In the genomic region with DNA sequence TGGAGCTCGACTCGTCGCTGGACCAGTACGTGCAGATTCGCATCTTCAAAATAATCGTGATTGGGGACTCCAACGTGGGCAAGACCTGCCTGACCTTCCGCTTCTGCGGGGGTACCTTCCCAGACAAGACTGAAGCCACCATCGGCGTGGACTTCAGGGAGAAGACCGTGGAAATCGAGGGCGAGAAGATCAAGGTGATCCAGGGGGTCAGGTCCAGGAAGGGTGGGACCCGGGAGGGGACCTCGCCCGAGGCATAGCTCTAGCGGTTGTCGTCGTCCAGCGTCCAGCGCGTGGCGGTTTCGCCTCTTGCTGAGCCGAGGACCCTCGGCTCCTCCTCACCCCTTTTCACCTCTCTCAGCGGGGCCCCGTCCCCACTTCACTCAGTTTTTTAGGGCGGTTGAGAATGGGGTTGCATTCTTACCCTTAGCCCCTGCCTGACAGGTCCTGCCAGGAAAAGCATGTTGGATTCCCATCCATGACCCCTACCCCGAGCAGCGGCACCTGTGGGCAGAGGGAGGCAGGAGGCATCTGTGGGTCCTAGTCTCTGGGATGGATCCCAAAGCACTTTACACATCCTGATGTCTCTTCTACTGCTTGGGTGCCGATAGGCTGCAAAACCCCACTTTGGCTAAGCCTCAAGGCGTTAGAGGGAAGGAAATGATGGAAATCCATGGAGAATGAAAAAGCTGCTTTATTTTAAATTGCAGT, we compare ENCODE assay signal across 8 cellular contexts. TPM values are rescaled to one million over a fixed set of nuclear protein-coding genes. Genes with fewer than 3 reads are reported as not detected.
DNase-seq lines count a peak whose midpoint lies in the region; ATAC-seq, FAIRE-seq and TF ChIP-seq lines count a peak whose summit lies in the region.

No MANE protein-coding gene starts in this region.

- H3K36me3 Mint-ChIP-seq in activated CD8-positive, alpha-beta memory T cell treated with anti-CD3 and anti-CD28 coated beads, Interleukin-2, amount 10 ng/mL, durations not matched to agents 7 days and 5 days = peaks cover 27% of the 10 kb centered on the region
- H3K36me3 Mint-ChIP-seq in activated naive CD8-positive, alpha-beta T cell = no peaks in the 10 kb centered on the region

- no peak for ATAC-seq in activated CD8-positive, alpha-beta memory T cell treated with anti-CD3 and anti-CD28 coated beads, Interleukin-2, amount 10 ng/mL, durations not matched to agents 7 days and 5 days
- ATAC-seq in left lung (no peak), GM18868 (IDR thresholded peaks at IDR 0.05; ENCODE audit: unreplicated experiment) (no peak)

- H3K4me1 ChIP-seq in left lung = peaks cover 0 to 23% of the 10 kb centered on the region in 2 donors

- H3K9me3 ChIP-seq in left lung = no peaks in the 10 kb centered on the region

- peak overlapping the region; percentile 92 for H3K4me3 Mint-ChIP-seq in activated CD8-positive, alpha-beta memory T cell treated with anti-CD3 and anti-CD28 coated beads, Interleukin-2, amount 10 ng/mL, durations not matched to agents 7 days and 5 days
- H3K4me3 Mint-ChIP-seq in activated naive CD8-positive, alpha-beta T cell = peak overlapping the region; percentile 93

- H3K27me3 ChIP-seq in left lung = peaks cover 0 to 5% of the 10 kb centered on the region in 2 donors

- peak overlapping the region; percentile 32 to 49 for H3K4me3 ChIP-seq in left lung

- CTCF ChIA-PET in activated CD8-positive, alpha-beta memory T cell treated with anti-CD3 and anti-CD28 coated beads, Interleukin-2, amount 10 ng/mL, durations not matched to agents 7 days and 5 days (lab: Charles Lee) = interaction anchor here (0.7 to 5.6 kb wide), 6 partner anchors 13 to 91 kb away, joined by 3 to 30 read pairs (median 4); no protein-coding TSS in a partner anchor

- H3K27ac ChIP-seq in left lung = peak overlapping the region; percentile 70 to 78
- peak overlapping the region; percentile 93 for H3K27ac ChIP-seq in temporal lobe (ENCODE audit: low read depth, low read length)

- H3K36me3 ChIP-seq in left lung = no peaks in the 10 kb centered on the region

- peaks cover 37% of the 10 kb centered on the region for H3K4me1 Mint-ChIP-seq in activated CD8-positive, alpha-beta memory T cell treated with anti-CD3 and anti-CD28 coated beads, Interleukin-2, amount 10 ng/mL, durations not matched to agents 7 days and 5 days
- peaks cover 44% of the 10 kb centered on the region for H3K4me1 Mint-ChIP-seq in activated naive CD8-positive, alpha-beta T cell (ENCODE audit: low read depth)

- intact Hi-C loops in left lung (cut with DNase I) = loop anchor here in 1 of 2 donors (10.0 kb wide), 1 partner anchor 97 kb away; no protein-coding TSS in a partner anchor

- no peaks in the 10 kb centered on the region for H3K27me3 Mint-ChIP-seq in activated CD8-positive, alpha-beta memory T cell treated with anti-CD3 and anti-CD28 coated beads, Interleukin-2, amount 10 ng/mL, durations not matched to agents 7 days and 5 days
- no peaks in the 10 kb centered on the region for H3K27me3 Mint-ChIP-seq in activated naive CD8-positive, alpha-beta T cell

- peak; percentile 43 for DNase-seq in activated CD8-positive, alpha-beta memory T cell treated with anti-CD3 and anti-CD28 coated beads, Interleukin-2, amount 10 ng/mL, durations not matched to agents 7 days and 5 days
- DNase-seq in activated CD8-positive, alpha-beta memory T cell treated with anti-CD3 and anti-CD28 coated beads, Interleukin-2, amount 50 U/mL, for 48 hours = no peak
- DNase-seq in left lung = no peak
- DNase-seq in Kasumi-1 (lab: John Stamatoyannopoulos, UW) = no peak
- DNase-seq in D721Med (ENCODE audit: insufficient read length, low spot score) = no peak

- no peak for TF ChIP-seq CTCF in left lung (IDR thresholded peaks at IDR 0.05)
- TF ChIP-seq CTCF in D721Med (IDR thresholded peaks at IDR 0.05; ENCODE audit: insufficient read depth, missing control alignments) = no peak

- no peak for FAIRE-seq in D721Med (lab: Jason Lieb, UNC)

- no peaks in the 10 kb centered on the region for H3K9me3 Mint-ChIP-seq in activated CD8-positive, alpha-beta memory T cell treated with anti-CD3 and anti-CD28 coated beads, Interleukin-2, amount 10 ng/mL, durations not matched to agents 7 days and 5 days (ENCODE audit: low read depth)
- H3K9me3 Mint-ChIP-seq in activated naive CD8-positive, alpha-beta T cell (ENCODE audit: low read depth) = no peaks in the 10 kb centered on the region

- peak overlapping the region; percentile 98 for H3K27ac Mint-ChIP-seq in activated CD8-positive, alpha-beta memory T cell treated with anti-CD3 and anti-CD28 coated beads, Interleukin-2, amount 10 ng/mL, durations not matched to agents 7 days and 5 days
- H3K27ac Mint-ChIP-seq in activated naive CD8-positive, alpha-beta T cell = peak overlapping the region; percentile 91

RNA-seq across cellular contexts. Expression of a gene that starts 0.5 kb away (rescaled TPM):
- total RNA-seq in activated CD8-positive, alpha-beta memory T cell treated with anti-CD3 and anti-CD28 coated beads, Interleukin-2, amount 10 ng/mL, durations not matched to agents 7 days and 5 days = 10 to 100 TPM; 38.8 to 41.1 TPM
- total RNA-seq in left lung (1 to 10 TPM in 1 of 2 donors, under 1 TPM in 1; 0.58 to 1.4 TPM), temporal lobe (24.1 TPM)

RNA-seq across cellular contexts. Expression of a gene that starts 6.6 kb away (rescaled TPM):
- 10 to 100 TPM; 47.3 to 59.6 TPM for total RNA-seq in activated CD8-positive, alpha-beta memory T cell treated with anti-CD3 and anti-CD28 coated beads, Interleukin-2, amount 10 ng/mL, durations not matched to agents 7 days and 5 days
- total RNA-seq in left lung (10 to 100 TPM; 31.2 to 33.1 TPM), temporal lobe (7.9 TPM)

Comparison
In these comparisons a context has a peak if more than half of its experiments do, and no peak if none do; other contexts are left out.
1. RNA of a gene that starts 0.5 kb away (total RNA-seq): 38.8 to 41.1 TPM in activated CD8-positive, alpha-beta memory T cell treated with anti-CD3 and anti-CD28 coated beads, Interleukin-2, amount 10 ng/mL, durations not matched to agents 7 days and 5 days and 24.1 TPM in temporal lobe (single experiment); 0.58 to 1.4 TPM in left lung; every median in the first group is over 10 times any median in the second.